In the genomic region with DNA sequence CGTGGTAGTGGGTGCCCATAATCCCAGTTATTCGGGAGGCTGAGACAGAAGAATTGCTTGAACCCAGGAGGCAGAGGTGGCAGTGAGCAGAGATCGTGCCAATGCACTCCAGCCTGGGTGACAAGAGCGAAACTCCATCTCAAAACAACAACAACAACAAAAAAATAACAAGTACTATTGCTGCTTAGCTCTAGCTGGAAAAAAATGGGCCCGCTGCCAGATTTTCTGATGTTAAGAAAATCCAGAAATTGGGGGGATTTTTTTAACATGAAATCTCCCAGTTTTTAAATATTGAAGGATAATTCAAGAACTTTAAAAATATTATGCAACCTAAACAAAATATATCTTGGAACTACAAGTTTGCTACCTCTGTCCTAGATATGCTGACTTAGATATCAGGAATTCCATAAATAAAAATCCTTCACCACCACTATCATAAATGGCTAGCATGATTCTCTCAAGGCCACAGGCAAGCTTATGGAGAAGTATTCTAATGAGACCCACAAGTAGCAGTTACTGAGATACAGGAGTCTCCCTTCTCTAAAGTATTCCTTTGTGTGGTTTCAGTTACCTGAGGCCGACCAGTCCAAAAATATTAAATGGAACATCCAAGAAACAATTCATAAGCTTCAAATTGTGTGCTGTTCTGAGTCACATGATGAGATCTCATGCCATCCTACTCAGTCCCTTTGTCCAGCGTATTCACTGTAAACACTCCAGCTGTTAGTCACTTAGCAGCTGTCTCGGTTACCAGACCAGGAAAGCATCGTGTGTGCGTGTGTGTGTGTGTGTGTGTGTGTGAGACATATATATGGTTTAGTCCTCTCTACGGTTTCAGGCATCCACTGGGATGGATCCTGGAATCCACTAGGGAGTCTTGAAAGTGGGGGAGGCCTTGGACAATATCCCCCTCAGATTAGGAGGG, we compare ENCODE assay signal across 10 cellular contexts.
DNase-seq lines count a peak whose midpoint lies in the region; ATAC-seq and TF ChIP-seq lines count a peak whose summit lies in the region.
"Had no signal": no experiment of that assay in that cellular context is flagged by ENCODE, and none has a peak within 500 bp of the region (broad histone marks: within the 10 kb centered on the region; RNA-seq: fewer than 3 reads in every experiment).

No MANE protein-coding gene starts in this region.

- POLR2A ChIA-PET in CD4-positive, alpha-beta T cell (lab: Charles Lee) = no interaction called here

- no peak overlapping the region for H3K4me3 Mint-ChIP-seq in CD4-positive, alpha-beta T cell
- H3K4me3 Mint-ChIP-seq in neural progenitor cell = no peak overlapping the region

- no peaks in the 10 kb centered on the region for H3K36me3 ChIP-seq in kidney epithelial cell (ENCODE audit: control insufficient read depth, insufficient read depth, low read length)
- H3K36me3 ChIP-seq in neural progenitor cell = no peaks in the 10 kb centered on the region
- H3K36me3 ChIP-seq: adrenal gland had no signal

- H4K20me1 ChIP-seq in neural progenitor cell (ENCODE audit: low read depth) = no peaks in the 10 kb centered on the region

- H3K27ac ChIP-seq in VCaP (peak overlapping the region; percentile 56), neural progenitor cell (no peak overlapping the region)
- no peak overlapping the region for H3K27ac ChIP-seq in CD4-positive, alpha-beta T cell (ENCODE audit: low read depth, low read length)
- H3K27ac ChIP-seq: adrenal gland had no signal

- no peak overlapping the region for H2AFZ ChIP-seq in neural progenitor cell (replicated peaks)

- H3K27me3 ChIP-seq in kidney epithelial cell (ENCODE audit: control insufficient read depth, insufficient read depth, low read length) (no peaks in the 10 kb centered on the region), neural progenitor cell (no peaks in the 10 kb centered on the region)
- no peaks in the 10 kb centered on the region for H3K27me3 ChIP-seq in CD4-positive, alpha-beta T cell (ENCODE audit: control insufficient read depth, insufficient read depth, low read length)
- H3K27me3 ChIP-seq: adrenal gland had no signal

- peak; percentile 5 for DNase-seq in AG10803 (ENCODE audit: low read depth)
- DNase-seq in NCI-H1417 treated with DMSO at 0.1 percent for 48 hours (lab: John Stamatoyannopoulos, UW) = peak; percentile 47
- DNase-seq in kidney epithelial cell (ENCODE audit: low read depth) = peak; percentile 7
- DNase-seq in iPS-NIHi11 (ENCODE audit: low spot score) = no peak
- DNase-seq in CD4-positive, alpha-beta T cell = no peak
- DNase-seq in neural progenitor cell (ENCODE audit: low spot score) = no peak
- DNase-seq: activated CD4-positive, CD25-positive, alpha-beta regulatory T cell treated with anti-CD3 and anti-CD28 coated beads, Interleukin-2, amount 50 U/mL, for 72 hours had no signal

- no peaks in the 10 kb centered on the region for H3F3A ChIP-seq in neural progenitor cell (ENCODE audit: low read depth)

- H3K9me3 Mint-ChIP-seq in CD4-positive, alpha-beta T cell = peaks cover 2% of the 10 kb centered on the region
- H3K9me3 Mint-ChIP-seq in neural progenitor cell = peaks cover 2% of the 10 kb centered on the region

- no peaks in the 10 kb centered on the region for H3K36me3 Mint-ChIP-seq in CD4-positive, alpha-beta T cell (ENCODE audit: low read depth)
- H3K36me3 Mint-ChIP-seq in neural progenitor cell = no peaks in the 10 kb centered on the region

- H3K4me2 ChIP-seq in neural progenitor cell = no peak overlapping the region

- TF ChIP-seq CTCF in AG10803 (conservative IDR thresholded peaks at IDR 0.05; ENCODE audit: low read length) = no peak
- TF ChIP-seq CTCF in VCaP (conservative IDR thresholded peaks at IDR 0.05) = no peak
- no peak for TF ChIP-seq CTCF in kidney epithelial cell (IDR thresholded peaks at IDR 0.05; ENCODE audit: insufficient read depth, low read length, poor library complexity, severe bottlenecking)
- no peak for TF ChIP-seq CTCF in CD4-positive, alpha-beta T cell (IDR thresholded peaks at IDR 0.05)
- no peak for TF ChIP-seq CTCF in neural progenitor cell (IDR thresholded peaks at IDR 0.05)

- peaks cover 7% of the 10 kb centered on the region for H3K27me3 Mint-ChIP-seq in CD4-positive, alpha-beta T cell
- no peaks in the 10 kb centered on the region for H3K27me3 Mint-ChIP-seq in neural progenitor cell (ENCODE audit: insufficient read depth, low read depth)

- H3K27ac Mint-ChIP-seq in CD4-positive, alpha-beta T cell = no peak overlapping the region
- H3K27ac Mint-ChIP-seq in neural progenitor cell = no peak overlapping the region

- intact Hi-C loops in CD4-positive, alpha-beta T cell (cut with DNase I, micrococcal nuclease) = no loop called here

- no peaks in the 10 kb centered on the region for H3K9me3 ChIP-seq in CD4-positive, alpha-beta T cell (ENCODE audit: control insufficient read depth, low read length)
- no peaks in the 10 kb centered on the region for H3K9me3 ChIP-seq in neural progenitor cell (ENCODE audit: low read depth)
- H3K9me3 ChIP-seq: adrenal gland had no signal

- CTCF ChIA-PET in CD4-positive, alpha-beta T cell (lab: Charles Lee) = interaction anchor here (1.2 kb wide), 1 partner anchor 13 kb away, joined by 3 read pairs; no protein-coding TSS in a partner anchor

- H3K9ac ChIP-seq in neural progenitor cell = no peak overlapping the region

- no peaks in the 10 kb centered on the region for H3K79me2 ChIP-seq in neural progenitor cell (ENCODE audit: low read depth)

- ATAC-seq in CD4-positive, alpha-beta T cell (ENCODE audit: poor library complexity) = no peak
- ATAC-seq in GM21737 (IDR thresholded peaks at IDR 0.05; ENCODE audit: unreplicated experiment) = no peak

- H3K4me1 Mint-ChIP-seq in CD4-positive, alpha-beta T cell (ENCODE audit: low read depth) = no peaks in the 10 kb centered on the region
- H3K4me1 Mint-ChIP-seq in neural progenitor cell = no peaks in the 10 kb centered on the region

- H3K4me1 ChIP-seq in neural progenitor cell = no peaks in the 10 kb centered on the region
- H3K4me1 ChIP-seq: adrenal gland had no signal

- H3K4me3 ChIP-seq in AG10803 (ENCODE audit: low read length) = no peak overlapping the region
- no peak overlapping the region for H3K4me3 ChIP-seq in kidney epithelial cell (ENCODE audit: low read depth, low read length)
- H3K4me3 ChIP-seq in neural progenitor cell = no peak overlapping the region
- H3K4me3 ChIP-seq: adrenal gland had no signal

Comparison
In these comparisons a context has a peak if more than half of its experiments do, and no peak if none do; other contexts are left out.
1. DNase-seq: peak in AG10803 (single experiment), NCI-H1417 treated with DMSO at 0.1 percent for 48 hours (single experiment) and kidney epithelial cell (single experiment); none in iPS-NIHi11 (single experiment), CD4-positive, alpha-beta T cell (0 of 10) and neural progenitor cell (single experiment).